Comparison of ENCODE assay signal across 17 cellular contexts in genomic region chr15:67821784-67822451, GRCh38. TPM values are rescaled to one million over a fixed set of nuclear protein-coding genes. Genes with fewer than 3 reads are reported as not detected.
DNase-seq lines count a peak whose midpoint lies in the region; ATAC-seq, FAIRE-seq and TF ChIP-seq lines count a peak whose summit lies in the region.
"Had no signal": no experiment of that assay in that cellular context is flagged by ENCODE, and none has a peak within 500 bp of the region (broad histone marks: within the 10 kb centered on the region; RNA-seq: fewer than 3 reads in every experiment).

No MANE protein-coding gene starts in this region.

- H2BK15ac ChIP-seq in H1 (ENCODE audit: low read length): no peak overlapping the region

- intact Hi-C loops in body of pancreas (cut with DNase I): no loop called here

- no peak overlapping the region for H4K91ac ChIP-seq in H1 (replicated peaks; ENCODE audit: insufficient read length, low read length)

- H3K27me3 ChIP-seq in H1 (replicated peaks in 1 of 4; ENCODE audit: control insufficient read depth in 3 of 4, extremely low read depth in 1 of 4, insufficient read depth in 3 of 4, low read length in 3 of 4): peaks cover 81 to 94% (median 94%) of the 10 kb centered on the region in 4 experiments
- peaks cover 0 to 65% of the 10 kb centered on the region in 2 donors for H3K27me3 ChIP-seq in body of pancreas

- H2AK5ac ChIP-seq in H1 (ENCODE audit: low read depth, low read length): no peak overlapping the region

- no peak overlapping the region for H3K4ac ChIP-seq in H1 (replicated peaks; ENCODE audit: insufficient read length, low read depth, low read length)

- no peak overlapping the region for H3K23ac ChIP-seq in H1 (ENCODE audit: insufficient read length)

- no peaks in the 10 kb centered on the region for H3K79me2 ChIP-seq in H1 (ENCODE audit: control insufficient read depth in 1 of 2, insufficient read depth in 2 of 2, low read length in 2 of 2)

- H3K9me3 ChIP-seq in HEK293 (ENCODE audit: control insufficient read depth, insufficient read depth, low read depth, low read length) (no peaks in the 10 kb centered on the region), H1 (ENCODE audit: insufficient read depth in 2 of 2, low read depth in 1 of 2, low read length in 1 of 2) (peaks cover 0 to 4% of the 10 kb centered on the region in 2 experiments; a peak in 1 of 4 replicates), body of pancreas (no peaks in the 10 kb centered on the region)

- no peak overlapping the region for H3K14ac ChIP-seq in H1 (ENCODE audit: insufficient read length)

- H2BK120ac ChIP-seq in H1 (replicated peaks; ENCODE audit: low read depth, low read length): no peak overlapping the region

- no peak for TF ChIP-seq POLR2A in H1 (IDR thresholded peaks at IDR 0.05; ENCODE audit: control extremely low read depth in 1 of 2, low read depth in 2 of 2, low read length in 2 of 2)
- TF ChIP-seq POLR2A in body of pancreas (IDR thresholded peaks at IDR 0.05): no peak

- H3K36me3 ChIP-seq in HEK293 (ENCODE audit: control insufficient read depth in 2 of 2, insufficient read depth in 1 of 2, low read length in 2 of 2): no peaks in the 10 kb centered on the region
- peaks cover 0 to 10% (median 0%) of the 10 kb centered on the region in 4 experiments; a peak in 1 of 8 replicates for H3K36me3 ChIP-seq in H1 (ENCODE audit: control insufficient read depth in 2 of 4, insufficient read depth in 4 of 4, low read length in 3 of 4)
- no peaks in the 10 kb centered on the region for H3K36me3 ChIP-seq in body of pancreas (replicated peaks in 1 of 2; ENCODE audit: insufficient read depth in 1 of 2, low read depth in 2 of 2)

- no peak for ATAC-seq in body of pancreas
- ATAC-seq: left lobe of liver had no signal

- TF ChIP-seq CTCF in HEK293 (tag by site-specific recombination; IDR thresholded peaks at IDR 0.05): no peak
- TF ChIP-seq CTCF in H1 (IDR thresholded peaks at IDR 0.05; ENCODE audit: control extremely low read depth in 1 of 3, insufficient read depth in 1 of 3, low read depth in 1 of 3, low read length in 3 of 3): no peak
- TF ChIP-seq CTCF in progenitor cell of endocrine pancreas (IDR thresholded peaks at IDR 0.05; ENCODE audit: unreplicated experiment): no peak
- no peak for TF ChIP-seq CTCF in body of pancreas (IDR thresholded peaks at IDR 0.05)

- no peak overlapping the region for H2AFZ ChIP-seq in H1 (ENCODE audit: low read length)

- H3K4me2 ChIP-seq in H1 (ENCODE audit: insufficient read depth in 1 of 2, low read depth in 2 of 2, low read length in 2 of 2): peak overlapping the region; percentile 69 to 73

- peaks cover 30 to 32% of the 10 kb centered on the region in 2 experiments for H4K20me1 ChIP-seq in H1 (replicated peaks in 1 of 2; ENCODE audit: control insufficient read depth in 1 of 2, insufficient read depth in 2 of 2, low read length in 2 of 2)

- H3K36me3 Mint-ChIP-seq in T-helper 2 cell treated with Interferon-gamma antibody and Interleukin-4, amounts not matched to agents 5 μg/mL and 100 μg/mL, for 36 hours (ENCODE audit: low read depth): peaks cover 6% of the 10 kb centered on the region
- no peaks in the 10 kb centered on the region for H3K36me3 Mint-ChIP-seq in progenitor cell of endocrine pancreas (ENCODE audit: insufficient read depth)

- H2BK20ac ChIP-seq in H1 (ENCODE audit: low read length): no peak overlapping the region

- no peak overlapping the region for H2BK5ac ChIP-seq in H1 (ENCODE audit: low read depth, low read length)

- peaks cover 81% of the 10 kb centered on the region for H3K27me3 Mint-ChIP-seq in T-helper 2 cell treated with Interferon-gamma antibody and Interleukin-4, amounts not matched to agents 5 μg/mL and 100 μg/mL, for 36 hours (ENCODE audit: low read depth)
- peaks cover 88% of the 10 kb centered on the region for H3K27me3 Mint-ChIP-seq in progenitor cell of endocrine pancreas

- H3K56ac ChIP-seq in H1 (replicated peaks; ENCODE audit: insufficient read length, low read depth, low read length): no peak overlapping the region

- POLR2A ChIA-PET in HEK293 (lab: Yijun Ruan, JAX): interaction anchor here (0.5 to 1.0 kb wide), 2 partner anchors 10 to 314 kb away, joined by 3 to 5 read pairs; no protein-coding TSS in a partner anchor
- POLR2A ChIA-PET in H1 (lab: Charles Lee; ENCODE audit: partially characterized antibody): interaction anchor here (1.2 to 5.0 kb wide), 3 partner anchors 9 to 14 kb away, joined by 3 to 24 read pairs (median 5); no protein-coding TSS in a partner anchor

- CTCF ChIA-PET in HEK293 (lab: Yijun Ruan, JAX) (interaction anchor here (0.6 to 1.0 kb wide), 2 partner anchors 10 to 20 kb away, joined by 4 read pairs; no protein-coding TSS in a partner anchor), H1 (lab: Charles Lee; ENCODE audit: partially characterized antibody) (interaction anchor here (0.6 to 1.4 kb wide), 7 partner anchors 10 to 365 kb away, joined by 3 to 4 read pairs (median 3); no protein-coding TSS in a partner anchor)

- no peak for DNase-seq in T-helper 2 cell treated with Interferon-gamma antibody and Interleukin-4, amounts not matched to agents 5 μg/mL and 100 μg/mL, for 36 hours (ENCODE audit: low spot score)
- DNase-seq in T-helper 2 cell: no peak
- DNase-seq in H1 (ENCODE audit: low read depth in 1 of 2, low spot score in 2 of 2): no peak
- no peak for DNase-seq in progenitor cell of endocrine pancreas (ENCODE audit: low spot score, unreplicated experiment)
- no peak for DNase-seq in DMS79 treated with DMSO at 0.1 percent for 48 hours (lab: John Stamatoyannopoulos, UW)
- DNase-seq in body of pancreas: no peak
- no peak for DNase-seq in GDM1 (lab: John Stamatoyannopoulos, UW)
- DNase-seq: occipital lobe, RPMI8226 had no signal

- peaks cover 11% of the 10 kb centered on the region; the same call in 1 of the 2 replicates for H3K23me2 ChIP-seq in H1 (ENCODE audit: low read depth, low read length)

- no peak for TF ChIP-seq RAD21 in H1 (IDR thresholded peaks at IDR 0.05 in 1 of 2, conservative IDR thresholded peaks at IDR 0.05 in 1 of 2; ENCODE audit: low read depth in 2 of 2, low read length in 2 of 2)

- peaks cover 13% of the 10 kb centered on the region for H3K4me1 Mint-ChIP-seq in T-helper 2 cell treated with Interferon-gamma antibody and Interleukin-4, amounts not matched to agents 5 μg/mL and 100 μg/mL, for 36 hours (ENCODE audit: low read depth)
- peaks cover 19% of the 10 kb centered on the region for H3K4me1 Mint-ChIP-seq in progenitor cell of endocrine pancreas (ENCODE audit: low read depth)

- no peaks in the 10 kb centered on the region for H3K79me1 ChIP-seq in H1 (ENCODE audit: low read depth, low read length)

- no peak overlapping the region for H4K5ac ChIP-seq in H1 (ENCODE audit: insufficient read length, low read depth, low read length)

- H4K8ac ChIP-seq in H1 (ENCODE audit: extremely low read depth, insufficient read depth, low read length): no peak overlapping the region

- no peak overlapping the region for H3K27ac ChIP-seq in HEK293 (ENCODE audit: extremely low read depth, low read depth, low read length)
- no peak overlapping the region for H3K27ac ChIP-seq in H1 (ENCODE audit: low read depth, low read length)
- no peak overlapping the region for H3K27ac ChIP-seq in body of pancreas

- no peak overlapping the region for H3K4me3 ChIP-seq in HEK293 (ENCODE audit: low read depth, low read length)
- peak overlapping the region in 3 of 4 experiments; percentile 6 to 50 (median 19); a peak in 5 of 8 replicates for H3K4me3 ChIP-seq in H1 (ENCODE audit: extremely low read depth in 1 of 4, insufficient read depth in 2 of 4, low read depth in 3 of 4, low read length in 4 of 4)
- H3K4me3 ChIP-seq in body of pancreas: no peak overlapping the region

- no peak overlapping the region for H3K18ac ChIP-seq in H1 (ENCODE audit: extremely low read depth, low read length)

- WGBS in H1 (ENCODE audit: extremely low coverage in 1 of 2, insufficient coverage in 1 of 2, insufficient read length in 1 of 2, insufficient replicate concordance in 2 of 2, low coverage in 1 of 2, low lambda C conversion rate in 2 of 2, missing lambda C conversion rate in 1 of 2), 2 experiments: 6% methylated on average over 36 of the region's 43 CpGs; no CpG with 5 or more reads in 1 of the 2 experiments
- 4 to 8% methylated on average over 43 of the region's 43 CpGs for WGBS in body of pancreas, 2 donors

- H3K9ac ChIP-seq in H1 (replicated peaks in 1 of 4; ENCODE audit: extremely low read depth in 1 of 4, low read depth in 3 of 4, low read length in 3 of 4): no peak overlapping the region

- no peak for FAIRE-seq in H1 (lab: Jason Lieb, UNC)
- FAIRE-seq: bronchial epithelial cell, H54 had no signal

- TF ChIP-seq EP300 in H1 (IDR thresholded peaks at IDR 0.05; ENCODE audit: borderline replicate concordance in 1 of 2, low read depth in 2 of 2, low read length in 2 of 2): no peak

- no peak overlapping the region for H2BK12ac ChIP-seq in H1 (ENCODE audit: low read depth, low read length)

- no peaks in the 10 kb centered on the region for H3K9me3 Mint-ChIP-seq in T-helper 2 cell treated with Interferon-gamma antibody and Interleukin-4, amounts not matched to agents 5 μg/mL and 100 μg/mL, for 36 hours
- no peaks in the 10 kb centered on the region for H3K9me3 Mint-ChIP-seq in progenitor cell of endocrine pancreas (ENCODE audit: low read depth)

- peak overlapping the region; percentile 26 for H3K4me3 Mint-ChIP-seq in T-helper 2 cell treated with Interferon-gamma antibody and Interleukin-4, amounts not matched to agents 5 μg/mL and 100 μg/mL, for 36 hours
- peak overlapping the region; percentile 53 for H3K4me3 Mint-ChIP-seq in progenitor cell of endocrine pancreas (ENCODE audit: low read depth)

- H3K4me1 ChIP-seq in HEK293 (ENCODE audit: control insufficient read depth, insufficient read depth, low read length): peaks cover 7% of the 10 kb centered on the region
- peaks cover 2 to 51% (median 37%) of the 10 kb centered on the region in 4 experiments for H3K4me1 ChIP-seq in H1 (replicated peaks in 1 of 4; ENCODE audit: control insufficient read depth in 3 of 4, insufficient read depth in 4 of 4, low read length in 3 of 4)
- peaks cover 63% of the 10 kb centered on the region for H3K4me1 ChIP-seq in body of pancreas

- peak overlapping the region; percentile 41 for H3K27ac Mint-ChIP-seq in T-helper 2 cell treated with Interferon-gamma antibody and Interleukin-4, amounts not matched to agents 5 μg/mL and 100 μg/mL, for 36 hours
- no peak overlapping the region for H3K27ac Mint-ChIP-seq in progenitor cell of endocrine pancreas

RNA-seq across cellular contexts. Expression of gene SKOR1, which starts 3.4 kb away (rescaled TPM):
- 0.11 TPM in 2 replicates for total RNA-seq in H1 (2021; fragmentation: NEBNext Ultra II Directional; extraction: Animal tissue kit (Norgen Biotek cat#: 25700))
- polyA plus RNA-seq in H1 (2011; rRNA removed): 0.03 and 0.08 TPM in 2 replicates
- 0.05 TPM for polyA plus RNA-seq in H1 (2011; cell fraction: cytosol; rRNA removed)
- polyA plus RNA-seq in H1 (2011; cell fraction: nucleus; rRNA removed): 0.13 TPM
- polyA plus RNA-seq in H1 (2012, experiment 1 of 2): 0.06 to 0.12 TPM (median 0.07 TPM) in 3 of 4 replicates, not detected in the other
- polyA plus RNA-seq in H1 (2012, experiment 2 of 2): not detected
- polyA plus RNA-seq in H1 (2013, experiment 1 of 2): 0.04 TPM
- 0.04 TPM for polyA plus RNA-seq in H1 (2013, experiment 2 of 2)
- polyA minus RNA-seq in H1 (2011; rRNA and poly(A)+ RNA removed): not detected in 2 replicates
- polyA minus RNA-seq in H1 (2011; cell fraction: cytosol; rRNA and poly(A)+ RNA removed): not detected
- 0.40 TPM for polyA minus RNA-seq in H1 (2011; cell fraction: nucleus; rRNA and poly(A)+ RNA removed)
- total RNA-seq in progenitor cell of endocrine pancreas: 0.60 and 0.75 TPM in 2 replicates
- under 1 TPM; under 0.01 to 0.78 TPM for total RNA-seq in body of pancreas
- total RNA-seq: Daoy had no signal

RNA-seq across cellular contexts. Expression of gene RNU6-1, which starts 17.9 kb away (rescaled TPM):
- not detected in 2 replicates for total RNA-seq in H1 (2021; fragmentation: NEBNext Ultra II Directional; extraction: Animal tissue kit (Norgen Biotek cat#: 25700))
- not detected in 2 replicates for polyA plus RNA-seq in H1 (2011; rRNA removed)
- not detected for polyA plus RNA-seq in H1 (2011; cell fraction: cytosol; rRNA removed)
- polyA plus RNA-seq in H1 (2011; cell fraction: nucleus; rRNA removed): not detected
- polyA plus RNA-seq in H1 (2012, experiment 1 of 2): not detected in 4 replicates
- not detected for polyA plus RNA-seq in H1 (2012, experiment 2 of 2)
- not detected for polyA plus RNA-seq in H1 (2013, experiment 1 of 2)
- polyA plus RNA-seq in H1 (2013, experiment 2 of 2): not detected
- polyA minus RNA-seq in H1 (2011; rRNA and poly(A)+ RNA removed): under 0.01 TPM in 1 of 2 replicates, not detected in the other
- polyA minus RNA-seq in H1 (2011; cell fraction: cytosol; rRNA and poly(A)+ RNA removed): not detected
- polyA minus RNA-seq in H1 (2011; cell fraction: nucleus; rRNA and poly(A)+ RNA removed): not detected
- total RNA-seq in progenitor cell of endocrine pancreas: not detected in 2 replicates
- total RNA-seq in body of pancreas: not detected
- total RNA-seq: bronchial epithelial cell, Daoy, left lobe of liver, NCI-H460, occipital lobe, urinary bladder had no signal
- polyA plus RNA-seq: AG04450, urinary bladder had no signal

Comparison
In these comparisons a context has a peak if more than half of its experiments do, and no peak if none do; other contexts are left out.
1. H3K4me3 ChIP-seq: peak in H1 (3 of 4); none in HEK293 (single experiment) and body of pancreas (0 of 2).